ENCODE assay signal across 13 cellular contexts in the genomic region with DNA sequence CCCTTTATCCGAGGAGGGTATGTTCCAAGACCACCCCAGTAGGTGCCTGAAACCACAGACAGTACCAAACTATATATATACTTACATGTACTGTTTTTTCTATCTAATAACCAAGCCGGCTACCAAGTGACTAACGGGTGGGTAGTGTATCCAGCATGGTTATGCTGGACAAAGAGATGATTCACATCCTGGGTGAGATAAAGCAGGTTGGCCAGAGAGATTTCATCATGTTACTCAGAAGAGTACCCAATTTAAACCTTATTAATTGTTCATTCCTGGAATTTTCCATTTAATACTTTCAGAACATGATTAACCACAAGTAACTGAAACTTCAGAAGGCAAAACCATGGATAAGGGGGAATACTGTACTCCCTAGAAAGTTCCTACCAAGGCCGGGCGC. TPM values are rescaled to one million over a fixed set of nuclear protein-coding genes. Genes with fewer than 3 reads are reported as not detected.
DNase-seq lines count a peak whose midpoint lies in the region; ATAC-seq, FAIRE-seq and TF ChIP-seq lines count a peak whose summit lies in the region.
"Had no signal": no experiment of that assay in that cellular context is flagged by ENCODE, and none has a peak within 500 bp of the region (broad histone marks: within the 10 kb centered on the region; RNA-seq: fewer than 3 reads in every experiment).

No MANE protein-coding gene starts in this region.

- H3K27me3 Mint-ChIP-seq in osteocyte (ENCODE audit: unreplicated experiment) (no peaks in the 10 kb centered on the region), neural progenitor cell (ENCODE audit: insufficient read depth, low read depth) (no peaks in the 10 kb centered on the region)
- no peaks in the 10 kb centered on the region for H3K27me3 Mint-ChIP-seq in naive thymus-derived CD4-positive, alpha-beta T cell
- H3K27me3 Mint-ChIP-seq: progenitor cell of endocrine pancreas had no signal

- H3K36me3 Mint-ChIP-seq in osteocyte (ENCODE audit: unreplicated experiment) (peaks cover 21% of the 10 kb centered on the region), neural progenitor cell (peaks cover 11% of the 10 kb centered on the region)
- H3K36me3 Mint-ChIP-seq in naive thymus-derived CD4-positive, alpha-beta T cell = peaks cover 0 to 44% (median 22%) of the 10 kb centered on the region in 5 donors

- H3K4me1 ChIP-seq in PC-9 (replicated peaks; ENCODE audit: insufficient read depth) = peaks cover 22% of the 10 kb centered on the region
- no peaks in the 10 kb centered on the region for H3K4me1 ChIP-seq in small intestine (ENCODE audit: control insufficient read depth in 2 of 2, insufficient read depth in 1 of 2, low read depth in 1 of 2, low read length in 1 of 2)
- no peaks in the 10 kb centered on the region for H3K4me1 ChIP-seq in naive thymus-derived CD4-positive, alpha-beta T cell (ENCODE audit: control insufficient read depth in 2 of 2, insufficient read depth in 2 of 2, low read length in 2 of 2)
- no peaks in the 10 kb centered on the region for H3K4me1 ChIP-seq in neural progenitor cell
- H3K4me1 ChIP-seq: upper lobe of right lung had no signal

- H3K4me3 ChIP-seq in PC-9 = no peak overlapping the region
- no peak overlapping the region for H3K4me3 ChIP-seq in small intestine (ENCODE audit: low read depth in 1 of 2, low read length in 2 of 2)
- no peak overlapping the region for H3K4me3 ChIP-seq in naive thymus-derived CD4-positive, alpha-beta T cell (ENCODE audit: low read length)
- H3K4me3 ChIP-seq in neural progenitor cell = no peak overlapping the region
- H3K4me3 ChIP-seq: upper lobe of right lung had no signal

- FAIRE-seq in small intestine (lab: Jason Lieb, UNC) = no peak

- intact Hi-C loops in PC-9 (cut with micrococcal nuclease; ENCODE audit: unreplicated experiment) = loop anchor here (1.0 kb wide), 1 partner anchor 11 kb away; no protein-coding TSS in a partner anchor
- intact Hi-C loops in naive thymus-derived CD4-positive, alpha-beta T cell (cut with micrococcal nuclease) = loop anchor here in 1 of 2 donors (10.0 kb wide), 1 partner anchor 45 kb away; a partner anchor contains a TSS

- DNase-seq in GM04503 (ENCODE audit: low read depth) (peak; percentile 39), PC-9 (peak; percentile 17 to 80), dedifferentiated amniotic fluid mesenchymal stem cell (ENCODE audit: extremely low spot score) (peak; percentile 67), osteocyte (ENCODE audit: extremely low spot score, unreplicated experiment) (no peak), small intestine (no peak), neural progenitor cell (ENCODE audit: low spot score) (no peak)
- no peak for DNase-seq in naive thymus-derived CD4-positive, alpha-beta T cell
- DNase-seq: erythroblast, GOT3, NCI-H1436, RPMI8226, upper lobe of right lung had no signal

- H3K27me3 ChIP-seq in PC-9 (ENCODE audit: insufficient read depth, low read depth) (no peaks in the 10 kb centered on the region), small intestine (ENCODE audit: control insufficient read depth in 2 of 2, insufficient read depth in 2 of 2, low read length in 2 of 2) (no peaks in the 10 kb centered on the region), neural progenitor cell (no peaks in the 10 kb centered on the region)
- no peaks in the 10 kb centered on the region for H3K27me3 ChIP-seq in naive thymus-derived CD4-positive, alpha-beta T cell (ENCODE audit: control insufficient read depth in 2 of 2, insufficient read depth in 2 of 2, low read length in 2 of 2)
- H3K27me3 ChIP-seq: upper lobe of right lung had no signal

- POLR2A ChIA-PET in PC-9 (lab: Charles Lee; ENCODE audit: unreplicated experiment) = no interaction called here
- POLR2A ChIA-PET in naive thymus-derived CD4-positive, alpha-beta T cell (lab: Charles Lee) = no interaction called here

- H3K27ac ChIP-seq in PC-9 (peak overlapping the region; percentile 87), small intestine (ENCODE audit: low read depth in 1 of 2, low read length in 1 of 2) (no peak overlapping the region), neural progenitor cell (no peak overlapping the region)
- no peak overlapping the region for H3K27ac ChIP-seq in naive thymus-derived CD4-positive, alpha-beta T cell (ENCODE audit: low read depth, low read length)
- H3K27ac ChIP-seq: upper lobe of right lung had no signal

- TF ChIP-seq CTCF in PC-9 (conservative IDR thresholded peaks at IDR 0.05) (no peak), osteocyte (IDR thresholded peaks at IDR 0.05) (no peak), neural progenitor cell (IDR thresholded peaks at IDR 0.05) (no peak)

- WGBS in small intestine, 3 donors = 93 to 95% (median 94%) methylated on average over 5 of the region's 5 CpGs

- no peak overlapping the region for H3K9ac ChIP-seq in neural progenitor cell

- H2AFZ ChIP-seq in PC-9 (no peak overlapping the region), neural progenitor cell (replicated peaks) (no peak overlapping the region)

- H4K20me1 ChIP-seq in PC-9 (ENCODE audit: insufficient read depth) (no peaks in the 10 kb centered on the region), neural progenitor cell (ENCODE audit: low read depth) (no peaks in the 10 kb centered on the region)

- H3K4me3 Mint-ChIP-seq in osteocyte (ENCODE audit: unreplicated experiment) (no peak overlapping the region), neural progenitor cell (no peak overlapping the region)
- H3K4me3 Mint-ChIP-seq in naive thymus-derived CD4-positive, alpha-beta T cell = no peak overlapping the region

- H3K27ac Mint-ChIP-seq in osteocyte (ENCODE audit: unreplicated experiment) (peak overlapping the region; percentile 72), neural progenitor cell (no peak overlapping the region)
- H3K27ac Mint-ChIP-seq in naive thymus-derived CD4-positive, alpha-beta T cell = no peak overlapping the region
- H3K27ac Mint-ChIP-seq: progenitor cell of endocrine pancreas had no signal

- H3K4me1 Mint-ChIP-seq in osteocyte (ENCODE audit: unreplicated experiment) = peaks cover 20% of the 10 kb centered on the region
- no peaks in the 10 kb centered on the region for H3K4me1 Mint-ChIP-seq in naive thymus-derived CD4-positive, alpha-beta T cell
- H3K4me1 Mint-ChIP-seq in neural progenitor cell = no peaks in the 10 kb centered on the region

- no peak for ATAC-seq in naive thymus-derived CD4-positive, alpha-beta T cell
- ATAC-seq: upper lobe of right lung had no signal

- H3F3A ChIP-seq in PC-9 (ENCODE audit: insufficient read depth, low read depth) (peaks cover 22% of the 10 kb centered on the region), neural progenitor cell (ENCODE audit: low read depth) (no peaks in the 10 kb centered on the region)

- H3K79me2 ChIP-seq in PC-9 (ENCODE audit: low read depth) (0 out of 2 replicates have a peak, but pooled peaks cover 11% of the 10 kb centered on the region), neural progenitor cell (ENCODE audit: low read depth) (no peaks in the 10 kb centered on the region)

- H3K4me2 ChIP-seq in PC-9 (peak overlapping the region; percentile 47), neural progenitor cell (no peak overlapping the region)

- no TSS peak for BruUV-seq in PC-9 (replicated peaks; lab: Mats Ljungman, UMichigan)

- H3K9me3 ChIP-seq in PC-9 (ENCODE audit: insufficient read depth, low read depth) = 0 out of 2 replicates have a peak, but pooled peaks cover 3% of the 10 kb centered on the region
- no peaks in the 10 kb centered on the region for H3K9me3 ChIP-seq in small intestine (ENCODE audit: control insufficient read depth, low read depth)
- no peaks in the 10 kb centered on the region for H3K9me3 ChIP-seq in naive thymus-derived CD4-positive, alpha-beta T cell (ENCODE audit: control insufficient read depth in 2 of 3, low read length in 3 of 3)
- no peaks in the 10 kb centered on the region for H3K9me3 ChIP-seq in neural progenitor cell (ENCODE audit: low read depth)
- H3K9me3 ChIP-seq: upper lobe of right lung had no signal

- H3K36me3 ChIP-seq in PC-9 (ENCODE audit: low read depth) = peaks cover 14% of the 10 kb centered on the region; the same call in 1 of the 2 replicates
- peaks cover 3 to 16% of the 10 kb centered on the region in 2 donors for H3K36me3 ChIP-seq in small intestine (ENCODE audit: control insufficient read depth in 2 of 2, insufficient read depth in 2 of 2, low read length in 2 of 2)
- peaks cover 0 to 63% (median 0%) of the 10 kb centered on the region in 3 experiments for H3K36me3 ChIP-seq in naive thymus-derived CD4-positive, alpha-beta T cell (ENCODE audit: control insufficient read depth in 2 of 3, insufficient read depth in 3 of 3, low read length in 3 of 3)
- H3K36me3 ChIP-seq in neural progenitor cell = peaks cover 20% of the 10 kb centered on the region

- no peaks in the 10 kb centered on the region for H3K9me2 ChIP-seq in PC-9 (ENCODE audit: insufficient read depth)

- no peaks in the 10 kb centered on the region for H3K9me3 Mint-ChIP-seq in osteocyte (ENCODE audit: unreplicated experiment)
- H3K9me3 Mint-ChIP-seq in naive thymus-derived CD4-positive, alpha-beta T cell = no peaks in the 10 kb centered on the region
- no peaks in the 10 kb centered on the region for H3K9me3 Mint-ChIP-seq in neural progenitor cell

- CTCF ChIA-PET in PC-9 (lab: Charles Lee) = no interaction called here
- CTCF ChIA-PET in naive thymus-derived CD4-positive, alpha-beta T cell (lab: Charles Lee) = no interaction called here

RNA-seq across cellular contexts. Expression of a gene that starts 46.5 kb away (rescaled TPM):
- total RNA-seq in PC-9 (2021) (52.3 and 65.7 TPM in 2 replicates), osteocyte (44.6 and 48.8 TPM in 2 replicates), neural progenitor cell (ENCODE audit: low replicate concordance) (67.0 and 123 TPM in 2 replicates)
- 10 to 100 TPM in 2 of 3 donors, 1 to 10 TPM in 1; 7.4 to 20.3 (median 10.8) TPM for polyA plus RNA-seq in small intestine
- total RNA-seq in naive thymus-derived CD4-positive, alpha-beta T cell = 10 to 100 TPM; 62.4 to 66.4 (median 64.3) TPM
- 10 to 100 TPM; 33.8 to 56.2 TPM for polyA plus RNA-seq in naive thymus-derived CD4-positive, alpha-beta T cell

Comparison
In these comparisons a context has a peak if more than half of its experiments do, and no peak if none do; other contexts are left out.
1. DNase-seq: peak in GM04503 (single experiment), PC-9 (2 of 2) and dedifferentiated amniotic fluid mesenchymal stem cell (single experiment); none in osteocyte (single experiment), small intestine (single experiment), naive thymus-derived CD4-positive, alpha-beta T cell (0 of 9) and neural progenitor cell (single experiment).